19 cellular contexts compared by ENCODE assay signal in genomic region chr11:13861411-13861810, GRCh38.
A peak's percentile ranks its signal among the peaks of the same experiment; 100 is the strongest.
DNase-seq lines count a peak whose midpoint lies in the region; ATAC-seq and TF ChIP-seq lines count a peak whose summit lies in the region.
"Had no signal": no experiment of that assay in that cellular context is flagged by ENCODE, and none has a peak within 500 bp of the region (broad histone marks: within the 10 kb centered on the region; RNA-seq: fewer than 3 reads in every experiment).

No MANE protein-coding gene starts in this region.

- peaks cover 4% of the 10 kb centered on the region for H3K9me3 Mint-ChIP-seq in stimulated activated naive CD8-positive, alpha-beta T cell treated with anti-CD3 and anti-CD28 coated beads, Interleukin-15, Interleukin-2, amounts not matched to agents 100 ng/mL and 50 ng/mL, for 24 hours
- no peaks in the 10 kb centered on the region for H3K9me3 Mint-ChIP-seq in activated naive CD8-positive, alpha-beta T cell (ENCODE audit: low read depth)
- peaks cover 0 to 6% of the 10 kb centered on the region in 2 donors for H3K9me3 Mint-ChIP-seq in stimulated activated naive CD8-positive, alpha-beta T cell treated with anti-CD3 and anti-CD28 coated beads, Interleukin-15, amount 100 ng/mL, for 72 hours

- no peak for ATAC-seq in stimulated activated naive CD8-positive, alpha-beta T cell treated with anti-CD3 and anti-CD28 coated beads, Interleukin-15, Interleukin-2, amounts not matched to agents 100 U/mL and 50 U/mL, for 24 hours
- ATAC-seq in HG03108 (IDR thresholded peaks at IDR 0.05; ENCODE audit: unreplicated experiment) = peak; percentile 74
- peak; percentile 63 for ATAC-seq in stimulated activated naive CD8-positive, alpha-beta T cell treated with anti-CD3 and anti-CD28 coated beads, Interleukin-15, amount 100 ng/mL, for 72 hours
- ATAC-seq: foreskin keratinocyte, left lung had no signal

- H3K4me1 Mint-ChIP-seq in stimulated activated naive CD8-positive, alpha-beta T cell treated with anti-CD3 and anti-CD28 coated beads, Interleukin-15, Interleukin-2, amounts not matched to agents 100 ng/mL and 50 ng/mL, for 24 hours (ENCODE audit: low read depth) = peaks cover 34% of the 10 kb centered on the region
- peaks cover 28% of the 10 kb centered on the region for H3K4me1 Mint-ChIP-seq in activated naive CD8-positive, alpha-beta T cell (ENCODE audit: low read depth)
- peaks cover 34% of the 10 kb centered on the region for H3K4me1 Mint-ChIP-seq in stimulated activated naive CD8-positive, alpha-beta T cell treated with anti-CD3 and anti-CD28 coated beads, Interleukin-15, amount 100 ng/mL, for 72 hours

- H3K36me3 Mint-ChIP-seq in stimulated activated naive CD8-positive, alpha-beta T cell treated with anti-CD3 and anti-CD28 coated beads, Interleukin-15, Interleukin-2, amounts not matched to agents 100 ng/mL and 50 ng/mL, for 24 hours (ENCODE audit: low read depth) = no peaks in the 10 kb centered on the region
- H3K36me3 Mint-ChIP-seq in activated naive CD8-positive, alpha-beta T cell = no peaks in the 10 kb centered on the region

- no peak for DNase-seq in stimulated activated naive CD8-positive, alpha-beta T cell treated with anti-CD3 and anti-CD28 coated beads, Interleukin-15, Interleukin-2, amounts not matched to agents 100 U/mL and 50 U/mL, for 24 hours
- DNase-seq in stimulated activated naive CD8-positive, alpha-beta T cell treated with anti-CD3 and anti-CD28 coated beads, Interleukin-15, amount 100 ng/mL, for 72 hours = no peak
- DNase-seq in kidney glomerular epithelial cell (lab: John Stamatoyannopoulos, UW) = no peak
- no peak for DNase-seq in dorsolateral prefrontal cortex
- no peak for DNase-seq in RKO (ENCODE audit: low spot score)
- DNase-seq: activated CD4-positive, alpha-beta T cell treated with anti-CD3 and anti-CD28 coated beads for 48 hours; activated T-cell treated with anti-CD3 and anti-CD28 coated beads, Interleukin-2, amount 50 U/mL, for 1 hour; anterior cingulate cortex; foreskin keratinocyte; left lung; NCI-H1417; occipital lobe; Right ventricle myocardium superior; stimulated activated CD4-positive, alpha-beta T cell treated with anti-CD3 and anti-CD28 coated beads, Interleukin-2, amount 100 ng/mL, for 48 hours had no signal

- no peak for TF ChIP-seq CTCF in dorsolateral prefrontal cortex (IDR thresholded peaks at IDR 0.05 in 54 of 56, conservative IDR thresholded peaks at IDR 0.05 in 2 of 56; ENCODE audit: low read depth in 1 of 56, partially characterized antibody in 56 of 56)

- H3K27me3 Mint-ChIP-seq in stimulated activated naive CD8-positive, alpha-beta T cell treated with anti-CD3 and anti-CD28 coated beads, Interleukin-15, Interleukin-2, amounts not matched to agents 100 ng/mL and 50 ng/mL, for 24 hours = no peaks in the 10 kb centered on the region
- H3K27me3 Mint-ChIP-seq in activated naive CD8-positive, alpha-beta T cell = no peaks in the 10 kb centered on the region
- no peaks in the 10 kb centered on the region for H3K27me3 Mint-ChIP-seq in stimulated activated naive CD8-positive, alpha-beta T cell treated with anti-CD3 and anti-CD28 coated beads, Interleukin-15, amount 100 ng/mL, for 72 hours

- peak overlapping the region; percentile 11 for H3K4me3 Mint-ChIP-seq in stimulated activated naive CD8-positive, alpha-beta T cell treated with anti-CD3 and anti-CD28 coated beads, Interleukin-15, Interleukin-2, amounts not matched to agents 100 ng/mL and 50 ng/mL, for 24 hours
- peak overlapping the region; percentile 40 for H3K4me3 Mint-ChIP-seq in activated naive CD8-positive, alpha-beta T cell
- H3K4me3 Mint-ChIP-seq in stimulated activated naive CD8-positive, alpha-beta T cell treated with anti-CD3 and anti-CD28 coated beads, Interleukin-15, amount 100 ng/mL, for 72 hours = peak overlapping the region; percentile 13 to 62

- intact Hi-C loops in dorsolateral prefrontal cortex (cut with DNase I) = no loop called here

- peaks cover 0 to 6% (median 0%) of the 10 kb centered on the region in 45 donors for H3K27me3 ChIP-seq in dorsolateral prefrontal cortex
- H3K27me3 ChIP-seq: left lung had no signal

- no peak overlapping the region for H3K27ac ChIP-seq in dorsolateral prefrontal cortex
- H3K27ac ChIP-seq: foreskin keratinocyte, HL-60, KMS-11, left lung had no signal

- H3K27ac Mint-ChIP-seq in stimulated activated naive CD8-positive, alpha-beta T cell treated with anti-CD3 and anti-CD28 coated beads, Interleukin-15, Interleukin-2, amounts not matched to agents 100 ng/mL and 50 ng/mL, for 24 hours = peak overlapping the region; percentile 64
- H3K27ac Mint-ChIP-seq in activated naive CD8-positive, alpha-beta T cell = peak overlapping the region; percentile 76
- peak overlapping the region in 1 of 2 donors; percentile 34 for H3K27ac Mint-ChIP-seq in stimulated activated naive CD8-positive, alpha-beta T cell treated with anti-CD3 and anti-CD28 coated beads, Interleukin-15, amount 100 ng/mL, for 72 hours

- no peak overlapping the region for H3K4me3 ChIP-seq in dorsolateral prefrontal cortex
- H3K4me3 ChIP-seq: left lung had no signal
